8 cellular contexts compared by ENCODE assay signal in genomic region chr13:46578590-46578975, GRCh38. TPM values are rescaled to one million over a fixed set of nuclear protein-coding genes. Genes with fewer than 3 reads are reported as not detected.
DNase-seq lines count a peak whose midpoint lies in the region; ATAC-seq and TF ChIP-seq lines count a peak whose summit lies in the region.

No MANE protein-coding gene starts in this region.

- H3K4me3 ChIP-seq in SK-N-SH (ENCODE audit: low read depth in 2 of 2, low read length in 1 of 2) (no peak overlapping the region), SJSA1 (no peak overlapping the region), sigmoid colon (peak overlapping the region in 1 of 4 donors; percentile 17), GM23338 (no peak overlapping the region)

- TF ChIP-seq EP300 in SK-N-SH (IDR thresholded peaks at IDR 0.05; ENCODE audit: borderline replicate concordance in 1 of 2, low read depth in 1 of 2, low read length in 1 of 2): no peak
- no peak for TF ChIP-seq EP300 in sigmoid colon (IDR thresholded peaks at IDR 0.05)

- H3K4me3 Mint-ChIP-seq in GM23338: no peak overlapping the region

- no peaks in the 10 kb centered on the region for H3K27me3 Mint-ChIP-seq in GM23338 (ENCODE audit: insufficient read depth, low read depth, poor library complexity)

- peaks cover 65% of the 10 kb centered on the region for H3K79me2 ChIP-seq in SK-N-SH (ENCODE audit: insufficient read depth)
- H3K79me2 ChIP-seq in GM23338 (replicated peaks; ENCODE audit: insufficient read depth): peaks cover 27% of the 10 kb centered on the region

- H4K20me1 ChIP-seq in SK-N-SH (ENCODE audit: insufficient read depth) (peaks cover 14% of the 10 kb centered on the region), GM23338 (replicated peaks; ENCODE audit: insufficient read depth) (0 out of 2 replicates have a peak, but pooled peaks cover 9% of the 10 kb centered on the region)

- peaks cover 18% of the 10 kb centered on the region for H3F3A ChIP-seq in SK-N-SH (replicated peaks; ENCODE audit: insufficient read depth)
- no peaks in the 10 kb centered on the region for H3F3A ChIP-seq in GM23338 (replicated peaks; ENCODE audit: low read depth)

- peaks cover 27% of the 10 kb centered on the region; the same call in 2 of the 3 replicates for H3K4me1 Mint-ChIP-seq in GM23338

- H3K9me3 ChIP-seq in SK-N-SH (no peaks in the 10 kb centered on the region), SJSA1 (replicated peaks) (no peaks in the 10 kb centered on the region), sigmoid colon (no peaks in the 10 kb centered on the region)

- H3K9me2 ChIP-seq in SK-N-SH: no peaks in the 10 kb centered on the region
- no peaks in the 10 kb centered on the region for H3K9me2 ChIP-seq in GM23338 (ENCODE audit: insufficient read depth)

- no peak for TF ChIP-seq RAD21 in SK-N-SH (IDR thresholded peaks at IDR 0.05; ENCODE audit: low read length)

- DNase-seq in SK-N-SH: no peak
- DNase-seq in SJSA1 (ENCODE audit: low read depth in 1 of 2, low spot score in 2 of 2): no peak
- no peak for DNase-seq in sigmoid colon
- no peak for DNase-seq in NCI-H2171 (lab: John Stamatoyannopoulos, UW)
- DNase-seq in AG08395 (ENCODE audit: low spot score): no peak
- DNase-seq in GM23338 (ENCODE audit: low spot score): no peak

- H3K27me3 ChIP-seq in SK-N-SH (ENCODE audit: insufficient read depth) (no peaks in the 10 kb centered on the region), SJSA1 (replicated peaks) (no peaks in the 10 kb centered on the region), sigmoid colon (no peaks in the 10 kb centered on the region), GM23338 (ENCODE audit: insufficient read depth) (no peaks in the 10 kb centered on the region)

- H3K4me2 ChIP-seq in SK-N-SH (peak overlapping the region; percentile 40; the same call in 1 of the 2 replicates), GM23338 (no peak overlapping the region)

- H3K9me3 Mint-ChIP-seq in GM23338: no peaks in the 10 kb centered on the region

- TF ChIP-seq CTCF in SK-N-SH (IDR thresholded peaks at IDR 0.05): no peak
- TF ChIP-seq CTCF in sigmoid colon (IDR thresholded peaks at IDR 0.05): no peak
- no peak for TF ChIP-seq CTCF in GM23338 (conservative IDR thresholded peaks at IDR 0.05; ENCODE audit: low read depth in 2 of 2)

- POLR2A ChIA-PET in SK-N-SH (lab: Yijun Ruan, JAX): no interaction called here

- H3K36me3 ChIP-seq in SK-N-SH (replicated peaks in 1 of 2; ENCODE audit: control insufficient read depth in 1 of 2, insufficient read depth in 2 of 2, low read length in 1 of 2): no peaks in the 10 kb centered on the region
- H3K36me3 ChIP-seq in SJSA1: peaks cover 4% of the 10 kb centered on the region; the same call in 1 of the 2 replicates
- no peaks in the 10 kb centered on the region for H3K36me3 ChIP-seq in sigmoid colon
- H3K36me3 ChIP-seq in GM23338 (ENCODE audit: insufficient read depth): no peaks in the 10 kb centered on the region

- H3K27ac ChIP-seq in SK-N-SH (ENCODE audit: low read depth in 2 of 2, low read length in 1 of 2): peak overlapping the region in 1 of 2 experiments; percentile 12; a peak in 2 of 4 replicates
- peak overlapping the region; percentile 56 for H3K27ac ChIP-seq in SJSA1
- peak overlapping the region; percentile 55 to 78 (median 68) for H3K27ac ChIP-seq in sigmoid colon
- no peak overlapping the region for H3K27ac ChIP-seq in GM23338 (ENCODE audit: low read depth)

- H3K4me1 ChIP-seq in SK-N-SH (ENCODE audit: control insufficient read depth in 1 of 2, insufficient read depth in 2 of 2, low read depth in 1 of 2, low read length in 1 of 2): peaks cover 13 to 49% of the 10 kb centered on the region in 2 experiments; a peak in 3 of 4 replicates
- H3K4me1 ChIP-seq in SJSA1 (replicated peaks): peaks cover 45% of the 10 kb centered on the region
- peaks cover 0 to 70% (median 65%) of the 10 kb centered on the region in 4 donors for H3K4me1 ChIP-seq in sigmoid colon
- 0 out of 2 replicates have a peak, but pooled peaks cover 12% of the 10 kb centered on the region for H3K4me1 ChIP-seq in GM23338 (ENCODE audit: insufficient read depth)

- no peak overlapping the region for H2AFZ ChIP-seq in SK-N-SH (ENCODE audit: low read depth)
- no peak overlapping the region for H2AFZ ChIP-seq in GM23338

- ATAC-seq in SK-N-SH treated with all-trans-retinoic acid at 6 μM for 48 hours: no peak
- ATAC-seq in GM21737 (IDR thresholded peaks at IDR 0.05; ENCODE audit: unreplicated experiment): peak; percentile 41
- ATAC-seq in GM23338: no peak

- no peak overlapping the region for H3K9ac ChIP-seq in SK-N-SH

- H3K36me3 Mint-ChIP-seq in GM23338 (ENCODE audit: low read depth): no peaks in the 10 kb centered on the region

- 87% methylated on average over 3 of the region's 3 CpGs for WGBS in SK-N-SH (ENCODE audit: low lambda C conversion rate)
- 55 to 79% methylated on average over 3 of the region's 3 CpGs for WGBS in sigmoid colon, 2 donors

- intact Hi-C loops in sigmoid colon (cut with DNase I): loop anchor here (5.0 kb wide), 1 partner anchor 79 kb away; no protein-coding TSS in a partner anchor

- no peak for TF ChIP-seq POLR2A in sigmoid colon (IDR thresholded peaks at IDR 0.05)

- no peak overlapping the region for H3K27ac Mint-ChIP-seq in GM23338

- CTCF ChIA-PET in SK-N-SH (lab: Yijun Ruan, JAX): interaction anchor here (1.1 to 1.9 kb wide), 2 partner anchors 28 to 44 kb away, joined by 3 to 5 read pairs; no protein-coding TSS in a partner anchor

TF ChIP-seq in SK-N-SH, 30 proteins besides CTCF, POLR2A, EP300 and RAD21 (continues in another document):
- TF ChIP-seq ELF1 (IDR thresholded peaks at IDR 0.05): no peak
- TF ChIP-seq RCOR1 (IDR thresholded peaks at IDR 0.05; ENCODE audit: low read length): no peak
- TF ChIP-seq FOXM1 (IDR thresholded peaks at IDR 0.05; ENCODE audit: low read depth): no peak
- no peak for TF ChIP-seq GATA2 (CRISPR knock-in tag; IDR thresholded peaks at IDR 0.05)
- no peak for TF ChIP-seq SMC3 (IDR thresholded peaks at IDR 0.05; ENCODE audit: low read depth, low read length)
- no peak for TF ChIP-seq IRF3 (IDR thresholded peaks at IDR 0.05; ENCODE audit: low read depth, low read length)

TF ChIP-seq in SK-N-SH treated with all-trans-retinoic acid at 6 μM for 48 hours, 23 proteins besides CTCF, POLR2A, EP300 and RAD21 (continues in another document):
- TF ChIP-seq ISL1 (CRISPR knock-in tag; IDR thresholded peaks at IDR 0.05) (no peak), ZFP3 (CRISPR knock-in tag; IDR thresholded peaks at IDR 0.05) (no peak), ZNF565 (CRISPR knock-in tag; conservative IDR thresholded peaks at IDR 0.05; ENCODE audit: low read depth) (no peak), GLIS3 (CRISPR knock-in tag; IDR thresholded peaks at IDR 0.05) (no peak), ZNF70 (CRISPR knock-in tag; IDR thresholded peaks at IDR 0.05) (no peak), CSRNP3 (CRISPR knock-in tag; IDR thresholded peaks at IDR 0.05) (no peak), OSR1 (CRISPR knock-in tag; IDR thresholded peaks at IDR 0.05) (no peak), BACH2 (CRISPR knock-in tag; IDR thresholded peaks at IDR 0.05; ENCODE audit: borderline replicate concordance) (no peak), ZNF8 (CRISPR knock-in tag; IDR thresholded peaks at IDR 0.05) (no peak)

RNA-seq across cellular contexts. Expression of gene LRCH1, which starts 25.6 kb away (rescaled TPM):
- polyA plus RNA-seq in SK-N-SH (2012; rRNA removed) (5.5 and 7.8 TPM in 2 replicates), sigmoid colon (1 to 10 TPM; 4.2 to 8.4 (median 5.1) TPM), GM23338 (2016; fragmentation: Nextera tagmentation; extraction: Ambion mirVana) (3.1 and 3.9 TPM in 2 replicates)
- 6.8 and 7.0 TPM in 2 replicates for polyA plus RNA-seq in SK-N-SH (2012; cell fraction: cytosol; rRNA removed)
- polyA plus RNA-seq in SK-N-SH (2012; cell fraction: nucleus; rRNA removed): 5.0 and 9.5 TPM in 2 replicates
- total RNA-seq in SJSA1 (2014; rRNA removed; shearing (Covaris generic)): 4.3 and 6.3 TPM in 2 replicates
- total RNA-seq in sigmoid colon: 10 to 100 TPM; 32.4 to 54.0 (median 40.7) TPM
- total RNA-seq in GM23338 (2014; rRNA removed; shearing (Covaris generic)): 8.0 and 9.2 TPM in 2 replicates
